14 cellular contexts compared by ENCODE assay signal in the genomic region with DNA sequence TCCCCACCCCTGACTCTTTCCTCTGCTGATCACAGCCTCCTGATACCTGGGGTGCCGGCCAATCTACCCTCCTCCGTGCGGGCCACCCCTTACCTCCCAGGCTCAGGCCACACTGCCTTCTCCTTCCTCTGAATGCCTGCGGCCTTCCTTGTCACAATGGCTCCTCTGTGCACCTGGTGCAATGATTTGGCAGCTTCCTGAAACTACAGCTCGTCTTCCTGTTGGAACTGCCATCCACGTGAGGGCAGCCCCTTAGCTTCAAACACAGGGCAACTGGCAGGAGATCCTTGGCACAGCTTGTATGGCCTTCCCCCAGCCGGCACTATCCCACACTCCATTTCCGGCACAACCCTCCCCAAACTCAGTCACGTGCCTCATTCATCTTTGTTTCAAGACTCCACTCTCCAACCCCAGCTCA.
A peak's percentile ranks its signal among the peaks of the same experiment; 100 is the strongest.
DNase-seq lines count a peak whose midpoint lies in the region; ATAC-seq and TF ChIP-seq lines count a peak whose summit lies in the region.
"Had no signal": no experiment of that assay in that cellular context is flagged by ENCODE, and none has a peak within 500 bp of the region (broad histone marks: within the 10 kb centered on the region; RNA-seq: fewer than 3 reads in every experiment).

No MANE protein-coding gene starts in this region.

- peaks cover 18 to 87% of the 10 kb centered on the region in 2 experiments for H3K4me1 ChIP-seq in SK-N-SH (ENCODE audit: control insufficient read depth in 1 of 2, insufficient read depth in 2 of 2, low read depth in 1 of 2, low read length in 1 of 2)
- peaks cover 32% of the 10 kb centered on the region for H3K4me1 ChIP-seq in mammary epithelial cell (ENCODE audit: insufficient read depth, low read length)
- peaks cover 10% of the 10 kb centered on the region for H3K4me1 ChIP-seq in mesendoderm (ENCODE audit: control insufficient read depth, low read depth, low read length)

- CTCF ChIA-PET in SK-N-SH (lab: Yijun Ruan, JAX) = interaction anchor here (0.7 to 4.5 kb wide), 12 partner anchors 12 to 237 kb away, joined by 3 to 31 read pairs (median 8); no protein-coding TSS in a partner anchor
- CTCF ChIA-PET in mammary epithelial cell (lab: Charles Lee; ENCODE audit: low non-redundant PET) = no interaction called here

- no peak overlapping the region for H4K8ac ChIP-seq in mesendoderm (ENCODE audit: low read depth, low read length)

- intact Hi-C loops in mammary epithelial cell (cut with micrococcal nuclease) = no loop called here

- H3F3A ChIP-seq in SK-N-SH (replicated peaks; ENCODE audit: insufficient read depth) = peaks cover 16% of the 10 kb centered on the region

- H2BK120ac ChIP-seq in mesendoderm (ENCODE audit: low read depth, low read length) = no peak overlapping the region

- H4K5ac ChIP-seq in mesendoderm (ENCODE audit: low read length) = no peak overlapping the region

- TF ChIP-seq POLR2A in erythroblast (IDR thresholded peaks at IDR 0.05; ENCODE audit: low read length) = no peak

- no peaks in the 10 kb centered on the region for H3K79me1 ChIP-seq in mesendoderm (ENCODE audit: low read length)

- H2BK5ac ChIP-seq in mesendoderm (ENCODE audit: low read length) = no peak overlapping the region

- H3K9me3 ChIP-seq in SK-N-SH (no peaks in the 10 kb centered on the region), mammary epithelial cell (replicated peaks; ENCODE audit: insufficient read depth, low read length) (no peaks in the 10 kb centered on the region)

- H3K79me2 ChIP-seq in SK-N-SH (ENCODE audit: insufficient read depth) (no peaks in the 10 kb centered on the region), mammary epithelial cell (ENCODE audit: insufficient read depth, low read length) (no peaks in the 10 kb centered on the region), mesendoderm (ENCODE audit: control insufficient read depth, insufficient read depth, low read length) (no peaks in the 10 kb centered on the region)

- no TSS peak for BruUV-seq in mammary epithelial cell (replicated peaks; lab: Mats Ljungman, UMichigan)

- TF ChIP-seq CTCF in SK-N-SH (IDR thresholded peaks at IDR 0.05) (no peak), mammary epithelial cell (conservative IDR thresholded peaks at IDR 0.05 in 1 of 2, IDR thresholded peaks at IDR 0.05 in 1 of 2; ENCODE audit: extremely low read depth in 1 of 2, insufficient read depth in 1 of 2, low read depth in 1 of 2, low read length in 2 of 2) (no peak)

- H3K23ac ChIP-seq in mesendoderm (ENCODE audit: low read length) = no peak overlapping the region

- H3K36me3 ChIP-seq in SK-N-SH (replicated peaks in 1 of 2; ENCODE audit: control insufficient read depth in 1 of 2, insufficient read depth in 2 of 2, low read length in 1 of 2) = no peaks in the 10 kb centered on the region
- no peaks in the 10 kb centered on the region for H3K36me3 ChIP-seq in mammary epithelial cell (ENCODE audit: insufficient read depth, low read length)
- H3K36me3 ChIP-seq in mesendoderm (ENCODE audit: control insufficient read depth, insufficient read depth, low read length) = no peaks in the 10 kb centered on the region

- dilution Hi-C loops in mammary epithelial cell (cut with HindIII; ENCODE audit: low sequenced_read_pairs) = no loop called here

- H3K27ac ChIP-seq in SK-N-SH (ENCODE audit: low read depth in 2 of 2, low read length in 1 of 2) (peak overlapping the region; percentile 38 to 100; a peak in 3 of 4 replicates), mammary epithelial cell (ENCODE audit: insufficient read depth, low read depth, low read length) (peak overlapping the region; percentile 8), mesendoderm (ENCODE audit: low read depth, low read length) (no peak overlapping the region), substantia nigra (ENCODE audit: low read depth, low read length, poor library complexity, severe bottlenecking) (peak overlapping the region; percentile 16)

- H3K9ac ChIP-seq in SK-N-SH (no peak overlapping the region), mammary epithelial cell (ENCODE audit: insufficient read depth, low read length) (no peak overlapping the region), mesendoderm (ENCODE audit: low read length) (no peak overlapping the region)

- TF ChIP-seq RAD21 in SK-N-SH (IDR thresholded peaks at IDR 0.05; ENCODE audit: low read length) = no peak

- H3K18ac ChIP-seq in mesendoderm (ENCODE audit: low read length) = no peak overlapping the region

- POLR2A ChIA-PET in SK-N-SH (lab: Yijun Ruan, JAX) = interaction anchor here (0.5 to 4.7 kb wide), 23 partner anchors 9 to 746 kb away, joined by 3 to 63 read pairs (median 5); no protein-coding TSS in a partner anchor

- no peak overlapping the region for H3K56ac ChIP-seq in mesendoderm (ENCODE audit: low read length)

- H3K9me2 ChIP-seq in SK-N-SH = no peaks in the 10 kb centered on the region

- H4K20me1 ChIP-seq in SK-N-SH (ENCODE audit: insufficient read depth) (no peaks in the 10 kb centered on the region), mammary epithelial cell (ENCODE audit: insufficient read depth, low read length) (no peaks in the 10 kb centered on the region)

- peak overlapping the region in 1 of 2 experiments; percentile 1; a peak in 1 of 4 replicates for H3K4me3 ChIP-seq in SK-N-SH (ENCODE audit: low read depth in 2 of 2, low read length in 1 of 2)
- no peak overlapping the region for H3K4me3 ChIP-seq in mammary epithelial cell (replicated peaks in 1 of 3; ENCODE audit: insufficient read depth in 1 of 3, low read depth in 2 of 3, low read length in 3 of 3)
- no peak overlapping the region for H3K4me3 ChIP-seq in mesendoderm (ENCODE audit: low read length)

- 85% methylated on average over 9 of the region's 9 CpGs for WGBS in SK-N-SH (ENCODE audit: low lambda C conversion rate)
- 12% methylated on average over 9 of the region's 9 CpGs for WGBS in mammary epithelial cell (ENCODE audit: low coverage, missing lambda C conversion rate)
- WGBS in mesendoderm (ENCODE audit: extremely low coverage, insufficient coverage, low lambda C conversion rate) = no CpG with 5 or more reads among the region's 9 CpGs

- H2AK5ac ChIP-seq in mesendoderm (ENCODE audit: low read length) = peak overlapping the region; percentile 70

- no peak overlapping the region for H2AFZ ChIP-seq in SK-N-SH (ENCODE audit: low read depth)
- peak overlapping the region; percentile 93 for H2AFZ ChIP-seq in mammary epithelial cell (ENCODE audit: low read depth, low read length)

- TF ChIP-seq EP300 in SK-N-SH (IDR thresholded peaks at IDR 0.05; ENCODE audit: borderline replicate concordance in 1 of 2, low read depth in 1 of 2, low read length in 1 of 2) = no peak

- H3K4ac ChIP-seq in mesendoderm (ENCODE audit: low read depth, low read length) = no peak overlapping the region

- no peaks in the 10 kb centered on the region for H3K27me3 ChIP-seq in SK-N-SH (ENCODE audit: insufficient read depth)
- H3K27me3 ChIP-seq in mammary epithelial cell (ENCODE audit: insufficient read depth, low read length) = no peaks in the 10 kb centered on the region
- no peaks in the 10 kb centered on the region for H3K27me3 ChIP-seq in mesendoderm (ENCODE audit: insufficient read depth, low read length, poor library complexity)

- H2BK15ac ChIP-seq in mesendoderm (replicated peaks; ENCODE audit: low read depth) = no peak overlapping the region

- ATAC-seq in SK-N-SH treated with all-trans-retinoic acid at 6 μM for 48 hours = no peak
- no peak for ATAC-seq in GM18870 (IDR thresholded peaks at IDR 0.05; ENCODE audit: unreplicated experiment)
- ATAC-seq: Panc1 had no signal

- DNase-seq in SK-N-SH (peak; percentile 52), mammary epithelial cell (peak; percentile 14), mesendoderm (no peak), substantia nigra (lab: John Stamatoyannopoulos, UW) (peak in 4 of 49 donors; percentile 12 to 55 (median 23)), erythroblast (lab: John Stamatoyannopoulos, UW) (no peak)
- DNase-seq in activated CD4-positive, alpha-beta T cell treated with anti-CD3 and anti-CD28 coated beads for 48 hours = no peak
- DNase-seq: 8988T; activated CD8-positive, alpha-beta memory T cell treated with anti-CD3 and anti-CD28 coated beads, Interleukin-2, amount 50 U/mL, for 48 hours; H7; NCI-H1930; retina had no signal

- H3K4me2 ChIP-seq in SK-N-SH = no peak overlapping the region
- H3K4me2 ChIP-seq in mammary epithelial cell (ENCODE audit: insufficient read depth, low read depth, low read length) = peak overlapping the region; percentile 14
- no peak overlapping the region for H3K4me2 ChIP-seq in mesendoderm (ENCODE audit: low read length)

- in situ Hi-C loops in mammary epithelial cell (cut with MboI; ENCODE audit: low sequenced_read_pairs in 2 of 2) = no loop called here

TF ChIP-seq in SK-N-SH, 30 proteins besides CTCF, POLR2A, EP300 and RAD21:
- no peak for TF ChIP-seq NFIC (IDR thresholded peaks at IDR 0.05; ENCODE audit: borderline replicate concordance)
- no peak for TF ChIP-seq EZH2phosphoT487 (IDR thresholded peaks at IDR 0.05; ENCODE audit: borderline replicate concordance, low read depth)
- TF ChIP-seq, protein P1, sequence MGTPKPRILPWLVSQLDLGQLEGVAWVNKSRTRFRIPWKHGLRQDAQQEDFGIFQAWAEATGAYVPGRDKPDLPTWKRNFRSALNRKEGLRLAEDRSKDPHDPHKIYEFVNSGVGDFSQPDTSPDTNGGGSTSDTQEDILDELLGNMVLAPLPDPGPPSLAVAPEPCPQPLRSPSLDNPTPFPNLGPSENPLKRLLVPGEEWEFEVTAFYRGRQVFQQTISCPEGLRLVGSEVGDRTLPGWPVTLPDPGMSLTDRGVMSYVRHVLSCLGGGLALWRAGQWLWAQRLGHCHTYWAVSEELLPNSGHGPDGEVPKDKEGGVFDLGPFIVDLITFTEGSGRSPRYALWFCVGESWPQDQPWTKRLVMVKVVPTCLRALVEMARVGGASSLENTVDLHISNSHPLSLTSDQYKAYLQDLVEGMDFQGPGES (IDR thresholded peaks at IDR 0.05; ENCODE audit: low read depth, low read length) = no peak
TF ChIP-seq in SK-N-SH: peak in this region for 0.

TF ChIP-seq in SK-N-SH treated with all-trans-retinoic acid at 6 μM for 48 hours, 23 proteins besides CTCF, POLR2A, EP300 and RAD21 (continues in another document):
- TF ChIP-seq BACH2 (CRISPR knock-in tag; IDR thresholded peaks at IDR 0.05; ENCODE audit: borderline replicate concordance) (no peak; the same call in 1 of the 2 replicates), GLIS3 (CRISPR knock-in tag; IDR thresholded peaks at IDR 0.05) (no peak), ZFP30 (CRISPR knock-in tag; IDR thresholded peaks at IDR 0.05) (no peak)
- TF ChIP-seq, protein P2, sequence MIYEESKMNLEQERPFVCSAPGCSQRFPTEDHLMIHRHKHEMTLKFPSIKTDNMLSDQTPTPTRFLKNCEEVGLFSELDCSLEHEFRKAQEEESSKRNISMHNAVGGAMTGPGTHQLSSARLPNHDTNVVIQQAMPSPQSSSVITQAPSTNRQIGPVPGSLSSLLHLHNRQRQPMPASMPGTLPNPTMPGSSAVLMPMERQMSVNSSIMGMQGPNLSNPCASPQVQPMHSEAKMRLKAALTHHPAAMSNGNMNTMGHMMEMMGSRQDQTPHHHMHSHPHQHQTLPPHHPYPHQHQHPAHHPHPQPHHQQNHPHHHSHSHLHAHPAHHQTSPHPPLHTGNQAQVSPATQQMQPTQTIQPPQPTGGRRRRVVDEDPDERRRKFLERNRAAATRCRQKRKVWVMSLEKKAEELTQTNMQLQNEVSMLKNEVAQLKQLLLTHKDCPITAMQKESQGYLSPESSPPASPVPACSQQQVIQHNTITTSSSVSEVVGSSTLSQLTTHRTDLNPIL (CRISPR knock-in tag; IDR thresholded peaks at IDR 0.05; ENCODE audit: low read depth) = no peak

Comparison
In these comparisons a context has a peak if more than half of its experiments do, and no peak if none do; other contexts are left out.
1. DNase-seq: peak in SK-N-SH (single experiment) and mammary epithelial cell (single experiment); none in mesendoderm (single experiment), erythroblast (0 of 2) and activated CD4-positive, alpha-beta T cell treated with anti-CD3 and anti-CD28 coated beads for 48 hours (single experiment).